In genomic region chr12:68628698-68629097, GRCh38 we compare ENCODE assay signal across 24 cellular contexts. TPM values are rescaled to one million over a fixed set of nuclear protein-coding genes. Genes with fewer than 3 reads are reported as not detected.
DNase-seq lines count a peak whose midpoint lies in the region; ATAC-seq, FAIRE-seq and TF ChIP-seq lines count a peak whose summit lies in the region.
"Had no signal": no experiment of that assay in that cellular context is flagged by ENCODE, and none has a peak within 500 bp of the region (broad histone marks: within the 10 kb centered on the region; RNA-seq: fewer than 3 reads in every experiment).

No MANE protein-coding gene starts in this region.

- no peak overlapping the region for H4K12ac ChIP-seq in trophoblast cell (ENCODE audit: low read depth, low read length)

- H3K4me3 ChIP-seq in GM12878: no peak overlapping the region
- H3K4me3 ChIP-seq in trophoblast cell (ENCODE audit: low read depth, low read length): no peak overlapping the region
- H3K4me3 ChIP-seq: esophagus squamous epithelium, gastroesophageal sphincter, right lobe of liver, SJSA1, suprapubic skin, vagina had no signal

- no peak overlapping the region for H2AK5ac ChIP-seq in trophoblast cell (ENCODE audit: low read length)

- H3K23ac ChIP-seq in trophoblast cell (ENCODE audit: low read length): no peak overlapping the region

- CTCF ChIA-PET in activated CD4-positive, alpha-beta memory T cell treated with anti-CD3 and anti-CD28 coated beads for 36 hours (lab: Charles Lee): no interaction called here
- CTCF ChIA-PET in activated CD4-positive, alpha-beta memory T cell treated with anti-CD3 and anti-CD28 coated beads, Interleukin-2, amount 10 ng/mL, durations not matched to agents 7 days and 5 days (lab: Charles Lee): interaction anchor here (1.1 to 1.3 kb wide), 3 partner anchors 9 to 201 kb away, joined by 3 to 4 read pairs (median 4); no protein-coding TSS in a partner anchor
- CTCF ChIA-PET in GM12878 (lab: Yijun Ruan, JAX): interaction anchor here (0.6 to 1.4 kb wide), 3 partner anchors 10 to 49 kb away, joined by 3 to 4 read pairs (median 3); no protein-coding TSS in a partner anchor

- no peak overlapping the region for H4K91ac ChIP-seq in trophoblast cell (ENCODE audit: low read depth, low read length)

- no peak overlapping the region for H3K4me2 ChIP-seq in GM12878 (ENCODE audit: control insufficient read depth, insufficient read depth)
- H3K4me2 ChIP-seq in trophoblast cell (ENCODE audit: low read length): no peak overlapping the region
- H3K4me2 ChIP-seq: BLaER1 had no signal

- no peak overlapping the region for H3K18ac ChIP-seq in trophoblast cell (ENCODE audit: low read length)

- H3K79me2 ChIP-seq in GM12878 (ENCODE audit: control insufficient read depth, insufficient read depth, low read length) (peaks cover 100% of the 10 kb centered on the region), trophoblast cell (ENCODE audit: control insufficient read depth, insufficient read depth, low read length, poor library complexity) (peaks cover 12% of the 10 kb centered on the region)

- no peak overlapping the region for H2BK12ac ChIP-seq in trophoblast cell (ENCODE audit: low read length)

- in situ Hi-C loops in GM12878 (cut with MboI): no loop called here

- ATAC-seq in GM12878: peak; percentile 11
- no peak for ATAC-seq in GM21515 (IDR thresholded peaks at IDR 0.05; ENCODE audit: unreplicated experiment)
- no peak for ATAC-seq in GM21786 (IDR thresholded peaks at IDR 0.05; ENCODE audit: unreplicated experiment)
- ATAC-seq in HG02938 (IDR thresholded peaks at IDR 0.05; ENCODE audit: unreplicated experiment): no peak
- ATAC-seq: activated CD8-positive, alpha-beta memory T cell treated with anti-CD3 and anti-CD28 coated beads, Interleukin-2, amount 10 ng/mL, durations not matched to agents 7 days and 5 days; gastroesophageal sphincter; right lobe of liver had no signal

- peaks cover 47% of the 10 kb centered on the region for H3K36me3 Mint-ChIP-seq in activated CD4-positive, alpha-beta memory T cell treated with anti-CD3 and anti-CD28 coated beads for 36 hours
- H3K36me3 Mint-ChIP-seq in activated CD4-positive, alpha-beta memory T cell treated with anti-CD3 and anti-CD28 coated beads, Interleukin-2, amount 10 ng/mL, durations not matched to agents 7 days and 5 days (ENCODE audit: low read depth): peaks cover 77% of the 10 kb centered on the region

- H2AFZ ChIP-seq in GM12878 (ENCODE audit: control insufficient read depth, low read depth, low read length) (no peak overlapping the region), trophoblast cell (ENCODE audit: insufficient read depth, low read length, poor library complexity) (no peak overlapping the region)
- H2AFZ ChIP-seq: parathyroid adenoma had no signal

- TF ChIP-seq POLR2A in GM12878 (IDR thresholded peaks at IDR 0.05; ENCODE audit: low read depth, low read length): no peak

- H3K27ac Mint-ChIP-seq in activated CD4-positive, alpha-beta memory T cell treated with anti-CD3 and anti-CD28 coated beads for 36 hours: peak overlapping the region; percentile 28
- no peak overlapping the region for H3K27ac Mint-ChIP-seq in activated CD4-positive, alpha-beta memory T cell treated with anti-CD3 and anti-CD28 coated beads, Interleukin-2, amount 10 ng/mL, durations not matched to agents 7 days and 5 days
- H3K27ac Mint-ChIP-seq: activated CD8-positive, alpha-beta memory T cell treated with anti-CD3 and anti-CD28 coated beads, Interleukin-2, amount 10 ng/mL, durations not matched to agents 7 days and 5 days had no signal

- BruUV-seq in GM12878 (replicated peaks; lab: Mats Ljungman, UMichigan): no TSS peak

- H3K27me3 ChIP-seq in GM12878 (replicated peaks in 1 of 2; ENCODE audit: control insufficient read depth in 2 of 2, insufficient read depth in 2 of 2, low read length in 1 of 2): no peaks in the 10 kb centered on the region
- H3K27me3 ChIP-seq in trophoblast cell (ENCODE audit: insufficient read depth, low read length): no peaks in the 10 kb centered on the region
- H3K27me3 ChIP-seq: BLaER1, esophagus squamous epithelium, gastroesophageal sphincter, right lobe of liver, SJSA1, suprapubic skin, vagina had no signal

- no peak overlapping the region for H3K4me3 Mint-ChIP-seq in activated CD4-positive, alpha-beta memory T cell treated with anti-CD3 and anti-CD28 coated beads for 36 hours
- no peak overlapping the region for H3K4me3 Mint-ChIP-seq in activated CD4-positive, alpha-beta memory T cell treated with anti-CD3 and anti-CD28 coated beads, Interleukin-2, amount 10 ng/mL, durations not matched to agents 7 days and 5 days
- H3K4me3 Mint-ChIP-seq: activated CD8-positive, alpha-beta memory T cell treated with anti-CD3 and anti-CD28 coated beads, Interleukin-2, amount 10 ng/mL, durations not matched to agents 7 days and 5 days had no signal

- no peak overlapping the region for H4K8ac ChIP-seq in trophoblast cell (ENCODE audit: low read depth, low read length)

- H3K4me1 ChIP-seq in GM12878 (ENCODE audit: control insufficient read depth, insufficient read depth, low read length) (peaks cover 49% of the 10 kb centered on the region), trophoblast cell (ENCODE audit: control insufficient read depth in 1 of 2, insufficient read depth in 2 of 2, low read length in 2 of 2) (no peaks in the 10 kb centered on the region)
- H3K4me1 ChIP-seq: right lobe of liver had no signal

- H3K36me3 ChIP-seq in GM12878 (ENCODE audit: control insufficient read depth in 2 of 2, insufficient read depth in 2 of 2, low read length in 1 of 2) (peaks cover 1 to 5% of the 10 kb centered on the region in 2 experiments), trophoblast cell (ENCODE audit: control insufficient read depth in 1 of 2, insufficient read depth in 2 of 2, low read length in 2 of 2) (peaks cover 12 to 18% of the 10 kb centered on the region in 2 experiments)

- TF ChIP-seq EP300 in GM12878 (IDR thresholded peaks at IDR 0.05; ENCODE audit: borderline replicate concordance in 1 of 2, control insufficient read depth in 1 of 2, low read depth in 2 of 2, low read length in 2 of 2): no peak

- SMC1A ChIA-PET in GM12878 (lab: Charles Lee; ENCODE audit: uncharacterized antibody, unreplicated experiment): interaction anchor here (0.7 to 3.3 kb wide), 9 partner anchors 10 to 269 kb away, joined by 3 to 23 read pairs (median 6); no protein-coding TSS in a partner anchor

- no peaks in the 10 kb centered on the region for H3K27me3 Mint-ChIP-seq in activated CD4-positive, alpha-beta memory T cell treated with anti-CD3 and anti-CD28 coated beads for 36 hours
- no peaks in the 10 kb centered on the region for H3K27me3 Mint-ChIP-seq in activated CD4-positive, alpha-beta memory T cell treated with anti-CD3 and anti-CD28 coated beads, Interleukin-2, amount 10 ng/mL, durations not matched to agents 7 days and 5 days
- H3K27me3 Mint-ChIP-seq: activated CD8-positive, alpha-beta memory T cell treated with anti-CD3 and anti-CD28 coated beads, Interleukin-2, amount 10 ng/mL, durations not matched to agents 7 days and 5 days had no signal

- intact Hi-C loops in activated CD4-positive, alpha-beta memory T cell treated with anti-CD3 and anti-CD28 coated beads for 36 hours (cut with micrococcal nuclease): no loop called here
- intact Hi-C loops in GM12878 (cut with micrococcal nuclease; ENCODE audit: unreplicated experiment): no loop called here

- no peak overlapping the region for H3K9ac ChIP-seq in GM12878 (ENCODE audit: control insufficient read depth, insufficient read depth, low read length)
- no peak overlapping the region for H3K9ac ChIP-seq in trophoblast cell (ENCODE audit: low read length)
- H3K9ac ChIP-seq: BLaER1, parathyroid adenoma had no signal

- no peak for TF ChIP-seq CTCF in GM12878 (IDR thresholded peaks at IDR 0.05 in 2 of 3, conservative IDR thresholded peaks at IDR 0.05 in 1 of 3; ENCODE audit: control insufficient read depth in 2 of 3, extremely low read depth in 1 of 3, insufficient read depth in 1 of 3, low read depth in 3 of 3, low read length in 3 of 3)

- no peak overlapping the region for H2BK120ac ChIP-seq in trophoblast cell (ENCODE audit: insufficient read depth, low read length, poor library complexity)

- POLR2A ChIA-PET in activated CD4-positive, alpha-beta memory T cell treated with anti-CD3 and anti-CD28 coated beads for 36 hours (lab: Charles Lee): interaction anchor here (0.8 kb wide), 1 partner anchor 12 kb away, joined by 3 read pairs; no protein-coding TSS in a partner anchor
- POLR2A ChIA-PET in activated CD4-positive, alpha-beta memory T cell treated with anti-CD3 and anti-CD28 coated beads, Interleukin-2, amount 10 ng/mL, durations not matched to agents 7 days and 5 days (lab: Charles Lee): interaction anchor here (1.1 to 8.8 kb wide), 2 partner anchors 16 to 148 kb away, joined by 4 to 64 read pairs; partner anchors contain the start of gene RAP1B
- POLR2A ChIA-PET in GM12878 (lab: Charles Lee): interaction anchor here (0.6 to 1.7 kb wide), 8 partner anchors 11 to 639 kb away, joined by 3 to 12 read pairs (median 3); partner anchors contain the start of gene RAP1B

- RAD21 ChIA-PET in GM12878 (lab: Charles Lee; ENCODE audit: unreplicated experiment): interaction anchor here (1.2 to 3.8 kb wide), 5 partner anchors 11 to 273 kb away, joined by 3 to 24 read pairs (median 6); no protein-coding TSS in a partner anchor

- H3K9me3 ChIP-seq in GM12878 (replicated peaks; ENCODE audit: control insufficient read depth, insufficient read depth, low read length) (peaks cover 24% of the 10 kb centered on the region), trophoblast cell (ENCODE audit: insufficient read depth, low read depth, low read length) (no peaks in the 10 kb centered on the region)
- H3K9me3 ChIP-seq: right lobe of liver, SJSA1, suprapubic skin, vagina had no signal

- H3K27ac ChIP-seq in GM12878 (ENCODE audit: control insufficient read depth, insufficient read depth) (no peak overlapping the region), trophoblast cell (ENCODE audit: low read depth, low read length) (no peak overlapping the region)
- H3K27ac ChIP-seq: BLaER1, esophagus squamous epithelium, gastroesophageal sphincter, parathyroid adenoma, right lobe of liver, SJSA1, suprapubic skin, vagina had no signal

- H3K4me1 Mint-ChIP-seq in activated CD4-positive, alpha-beta memory T cell treated with anti-CD3 and anti-CD28 coated beads for 36 hours (ENCODE audit: low read depth): peaks cover 77% of the 10 kb centered on the region
- H3K4me1 Mint-ChIP-seq in activated CD4-positive, alpha-beta memory T cell treated with anti-CD3 and anti-CD28 coated beads, Interleukin-2, amount 10 ng/mL, durations not matched to agents 7 days and 5 days: peaks cover 59% of the 10 kb centered on the region

- H3K9me3 Mint-ChIP-seq in activated CD4-positive, alpha-beta memory T cell treated with anti-CD3 and anti-CD28 coated beads for 36 hours: peaks cover 20% of the 10 kb centered on the region
- H3K9me3 Mint-ChIP-seq in activated CD4-positive, alpha-beta memory T cell treated with anti-CD3 and anti-CD28 coated beads, Interleukin-2, amount 10 ng/mL, durations not matched to agents 7 days and 5 days: peaks cover 12% of the 10 kb centered on the region

- H4K20me1 ChIP-seq in GM12878 (ENCODE audit: control insufficient read depth, insufficient read depth): no peaks in the 10 kb centered on the region

- H3K14ac ChIP-seq in trophoblast cell (ENCODE audit: low read length): no peak overlapping the region

- FAIRE-seq in GM12878 (lab: Jason Lieb, UNC): no peak
- FAIRE-seq: H54, RCC 7860 had no signal

- H3K79me1 ChIP-seq in trophoblast cell (ENCODE audit: low read length): no peaks in the 10 kb centered on the region

- no peak for DNase-seq in activated CD4-positive, alpha-beta memory T cell treated with anti-CD3 and anti-CD28 coated beads for 36 hours
- no peak for DNase-seq in activated CD4-positive, alpha-beta memory T cell treated with anti-CD3 and anti-CD28 coated beads, Interleukin-2, amount 10 ng/mL, durations not matched to agents 7 days and 5 days
- peak; percentile 43 for DNase-seq in OCI-M1 (lab: John Stamatoyannopoulos, UW)
- no peak for DNase-seq in GM12878 (ENCODE audit: low read depth, low spot score)
- no peak for DNase-seq in trophoblast cell
- DNase-seq: activated CD8-positive, alpha-beta memory T cell treated with anti-CD3 and anti-CD28 coated beads, Interleukin-2, amount 10 ng/mL, durations not matched to agents 7 days and 5 days; activated gamma-delta T cell; esophagus squamous epithelium; KG1; NCI-H1694 treated with DMSO at 0.1 percent for 48 hours; NCI-H345; right lobe of liver; stimulated activated CD4-positive, alpha-beta T cell treated with anti-CD3 and anti-CD28 coated beads, Interleukin-15, amount 100 ng/mL, for 24 hours had no signal

- no peak for TF ChIP-seq RAD21 in GM12878 (IDR thresholded peaks at IDR 0.05; ENCODE audit: insufficient read depth, low read depth, low read length)

- no peak overlapping the region for H2BK5ac ChIP-seq in trophoblast cell (ENCODE audit: low read depth, low read length, poor library complexity)

- peak overlapping the region; percentile 94 for H3K4ac ChIP-seq in trophoblast cell (ENCODE audit: low read depth, low read length)

RNA-seq across cellular contexts. Expression of gene RAP1B, which starts 18.0 kb away (rescaled TPM):
- 100 to 1,000 TPM; 211 to 213 TPM for total RNA-seq in activated CD4-positive, alpha-beta memory T cell treated with anti-CD3 and anti-CD28 coated beads for 36 hours
- total RNA-seq in activated CD4-positive, alpha-beta memory T cell treated with anti-CD3 and anti-CD28 coated beads, Interleukin-2, amount 10 ng/mL, durations not matched to agents 7 days and 5 days: 100 to 1,000 TPM; 290 to 291 TPM
- 248 and 255 TPM in 2 replicates for total RNA-seq in GM12878 (2013; cell fraction: nucleolus; rRNA removed)
- total RNA-seq in GM12878 (2014; rRNA removed) (113 and 117 TPM in 2 replicates), GM12878 (2014; rRNA removed; fragmentation: Illumina TruSeq; extraction: Trizol) (121 and 125 TPM in 2 replicates), GM12878 (2021) (105 and 115 TPM in 2 replicates)
- polyA plus RNA-seq in GM12878 (2011; ENCODE audit: low read depth): 52.6 TPM
- polyA plus RNA-seq in GM12878 (2011; rRNA removed) (203 and 292 TPM in 2 replicates), GM12878 (2014; fragmentation: Illumina TruSeq; extraction: Trizol) (201 and 225 TPM in 2 replicates), GM12878 (2014; fragmentation: Nextera tagmentation; extraction: Ambion mirVana) (10 to 100 TPM; 88.9 to 95.0 TPM), GM12878 (2014; rRNA removed) (121 and 129 TPM in 2 replicates), GM12878 (2016; fragmentation: Nextera tagmentation; extraction: Ambion mirVana) (100 to 1,000 TPM; 208 to 219 TPM)
- polyA plus RNA-seq in GM12878 (2011; cell fraction: cytosol; rRNA removed): 80.2 and 93.0 TPM in 2 replicates
- polyA plus RNA-seq in GM12878 (2011; cell fraction: nucleus; rRNA removed): 61.6 and 84.0 TPM in 2 replicates
- polyA plus RNA-seq in GM12878 (2012): 86.1 and 107 TPM in 2 replicates
- 53.3 and 76.7 TPM in 2 replicates for polyA minus RNA-seq in GM12878 (2011; rRNA and poly(A)+ RNA removed)
- 30.6 and 58.6 TPM in 2 replicates for polyA minus RNA-seq in GM12878 (2011; cell fraction: cytosol; rRNA and poly(A)+ RNA removed)
- 33.7 and 63.2 TPM in 2 replicates for polyA minus RNA-seq in GM12878 (2011; cell fraction: nucleus; rRNA and poly(A)+ RNA removed)
- polyA plus RNA-seq in trophoblast cell (2013): 524 and 542 TPM in 2 replicates

RNA-seq across cellular contexts. Expression of gene NUP107, which starts 58.1 kb away (rescaled TPM):
- 100 to 1,000 TPM; 128 TPM for total RNA-seq in activated CD4-positive, alpha-beta memory T cell treated with anti-CD3 and anti-CD28 coated beads for 36 hours
- 10 to 100 TPM; 80.7 to 85.4 TPM for total RNA-seq in activated CD4-positive, alpha-beta memory T cell treated with anti-CD3 and anti-CD28 coated beads, Interleukin-2, amount 10 ng/mL, durations not matched to agents 7 days and 5 days
- total RNA-seq in GM12878 (2013; cell fraction: nucleolus; rRNA removed): 244 and 271 TPM in 2 replicates
- total RNA-seq in GM12878 (2014; rRNA removed) (73.5 and 92.4 TPM in 2 replicates), GM12878 (2014; rRNA removed; fragmentation: Illumina TruSeq; extraction: Trizol) (99.5 and 101 TPM in 2 replicates), GM12878 (2021) (73.1 and 73.4 TPM in 2 replicates)
- 42.7 TPM for polyA plus RNA-seq in GM12878 (2011; ENCODE audit: low read depth)
- polyA plus RNA-seq in GM12878 (2011; rRNA removed) (109 and 186 TPM in 2 replicates), GM12878 (2014; fragmentation: Illumina TruSeq; extraction: Trizol) (111 and 147 TPM in 2 replicates), GM12878 (2014; fragmentation: Nextera tagmentation; extraction: Ambion mirVana) (10 to 100 TPM; 79.4 to 85.2 TPM), GM12878 (2014; rRNA removed) (71.9 and 78.6 TPM in 2 replicates), GM12878 (2016; fragmentation: Nextera tagmentation; extraction: Ambion mirVana) (100 to 1,000 TPM; 120 to 132 TPM)
- polyA plus RNA-seq in GM12878 (2011; cell fraction: cytosol; rRNA removed): 49.6 and 70.3 TPM in 2 replicates
- polyA plus RNA-seq in GM12878 (2011; cell fraction: nucleus; rRNA removed): 79.8 and 123 TPM in 2 replicates
- 37.0 and 41.6 TPM in 2 replicates for polyA plus RNA-seq in GM12878 (2012)
- 57.7 and 77.1 TPM in 2 replicates for polyA minus RNA-seq in GM12878 (2011; rRNA and poly(A)+ RNA removed)
- polyA minus RNA-seq in GM12878 (2011; cell fraction: cytosol; rRNA and poly(A)+ RNA removed): 43.7 and 51.8 TPM in 2 replicates
- polyA minus RNA-seq in GM12878 (2011; cell fraction: nucleus; rRNA and poly(A)+ RNA removed): 28.8 and 52.0 TPM in 2 replicates
- 65.2 and 70.6 TPM in 2 replicates for polyA plus RNA-seq in trophoblast cell (2013)
